In genomic region chr5:134092875-134093274, GRCh38 we compare ENCODE assay signal across 9 cellular contexts. TPM values are rescaled to one million over a fixed set of nuclear protein-coding genes. Genes with fewer than 3 reads are reported as not detected.
A peak's percentile ranks its signal among the peaks of the same experiment; 100 is the strongest.
DNase-seq lines count a peak whose midpoint lies in the region; ATAC-seq and TF ChIP-seq lines count a peak whose summit lies in the region.
"Had no signal": no experiment of that assay in that cellular context is flagged by ENCODE, and none has a peak within 500 bp of the region (broad histone marks: within the 10 kb centered on the region; RNA-seq: fewer than 3 reads in every experiment).

No MANE protein-coding gene starts in this region.

- H3K36me3 Mint-ChIP-seq in CD4-positive, alpha-beta memory T cell = peaks cover 0 to 6% of the 10 kb centered on the region in 2 donors
- H3K36me3 Mint-ChIP-seq in activated CD8-positive, alpha-beta T cell treated with anti-CD3 and anti-CD28 coated beads for 36 hours (ENCODE audit: low read depth) = no peaks in the 10 kb centered on the region
- no peaks in the 10 kb centered on the region for H3K36me3 Mint-ChIP-seq in Caco-2 (ENCODE audit: insufficient read depth, unreplicated experiment)

- peaks cover 58 to 86% (median 75%) of the 10 kb centered on the region in 4 donors for H3K4me1 Mint-ChIP-seq in CD4-positive, alpha-beta memory T cell
- peaks cover 80% of the 10 kb centered on the region for H3K4me1 Mint-ChIP-seq in activated CD8-positive, alpha-beta T cell treated with anti-CD3 and anti-CD28 coated beads for 36 hours (ENCODE audit: low read depth)
- H3K4me1 Mint-ChIP-seq in Caco-2 (ENCODE audit: low read depth, unreplicated experiment) = peaks cover 5% of the 10 kb centered on the region

- BruUV-seq in Caco-2 (replicated peaks; lab: Mats Ljungman, UMichigan) = no TSS peak

- H3K9me3 ChIP-seq in CD4-positive, alpha-beta memory T cell (ENCODE audit: control insufficient read depth in 1 of 2, low read length in 2 of 2) = no peaks in the 10 kb centered on the region
- H3K9me3 ChIP-seq in Caco-2 = no peaks in the 10 kb centered on the region

- peak; percentile 59 for ATAC-seq in activated CD8-positive, alpha-beta T cell treated with anti-CD3 and anti-CD28 coated beads for 36 hours
- ATAC-seq in HG02678 (IDR thresholded peaks at IDR 0.05; ENCODE audit: unreplicated experiment) (no peak), HG03159 (IDR thresholded peaks at IDR 0.05; ENCODE audit: unreplicated experiment) (no peak)

- no peaks in the 10 kb centered on the region for H3K27me3 ChIP-seq in CD4-positive, alpha-beta memory T cell (ENCODE audit: insufficient read depth, low read length)
- no peaks in the 10 kb centered on the region for H3K27me3 ChIP-seq in Caco-2 (replicated peaks; ENCODE audit: control insufficient read depth, insufficient read depth, low read length)

- TF ChIP-seq CTCF in activated CD8-positive, alpha-beta T cell treated with anti-CD3 and anti-CD28 coated beads for 36 hours (IDR thresholded peaks at IDR 0.05) = no peak
- no peak for TF ChIP-seq CTCF in Caco-2 (IDR thresholded peaks at IDR 0.05; ENCODE audit: insufficient read depth in 1 of 2, low read depth in 1 of 2, low read length in 1 of 2, severe bottlenecking in 1 of 2, unreplicated experiment in 1 of 2)

- H3K27ac ChIP-seq in CD4-positive, alpha-beta memory T cell (ENCODE audit: low read depth, low read length) = no peak overlapping the region

- H3K4me3 ChIP-seq in CD4-positive, alpha-beta memory T cell (ENCODE audit: low read length in 2 of 2) = no peak overlapping the region
- H3K4me3 ChIP-seq in Caco-2 (ENCODE audit: low read depth, low read length) = no peak overlapping the region
- H3K4me3 ChIP-seq: skin epidermis had no signal

- CTCF ChIA-PET in CD4-positive, alpha-beta memory T cell (lab: Charles Lee; ENCODE audit: partially characterized antibody) = interaction anchor here (2.3 kb wide), 1 partner anchor 53 kb away, joined by 12 read pairs; no protein-coding TSS in a partner anchor
- CTCF ChIA-PET in activated CD8-positive, alpha-beta T cell treated with anti-CD3 and anti-CD28 coated beads for 36 hours (lab: Charles Lee) = interaction anchor here (1.0 to 2.0 kb wide), 4 partner anchors 9 to 48 kb away, joined by 3 to 9 read pairs (median 6); no protein-coding TSS in a partner anchor
- CTCF ChIA-PET in Caco-2 (lab: Charles Lee) = no interaction called here

- H3K4me1 ChIP-seq in CD4-positive, alpha-beta memory T cell (ENCODE audit: insufficient read depth, low read length) = peaks cover 79% of the 10 kb centered on the region
- no peaks in the 10 kb centered on the region; the same call in 1 of the 2 replicates for H3K4me1 ChIP-seq in Caco-2

- POLR2A ChIA-PET in CD4-positive, alpha-beta memory T cell (lab: Charles Lee; ENCODE audit: partially characterized antibody) = interaction anchor here (6.1 kb wide), 1 partner anchor 18 kb away, joined by 58 read pairs; no protein-coding TSS in a partner anchor
- POLR2A ChIA-PET in activated CD8-positive, alpha-beta T cell treated with anti-CD3 and anti-CD28 coated beads for 36 hours (lab: Charles Lee) = interaction anchor here (1.1 to 1.5 kb wide), 2 partner anchors 9 to 12 kb away, joined by 3 to 6 read pairs; no protein-coding TSS in a partner anchor
- POLR2A ChIA-PET in Caco-2 (lab: Charles Lee) = no interaction called here

- H3K27ac Mint-ChIP-seq in CD4-positive, alpha-beta memory T cell = peak overlapping the region; percentile 72 to 94 (median 79)
- no peak overlapping the region for H3K27ac Mint-ChIP-seq in activated CD8-positive, alpha-beta T cell treated with anti-CD3 and anti-CD28 coated beads for 36 hours
- no peak overlapping the region for H3K27ac Mint-ChIP-seq in Caco-2 (ENCODE audit: unreplicated experiment)

- intact Hi-C loops in CD4-positive, alpha-beta memory T cell (cut with micrococcal nuclease) = no loop called here
- intact Hi-C loops in activated CD8-positive, alpha-beta T cell treated with anti-CD3 and anti-CD28 coated beads for 36 hours (cut with micrococcal nuclease) = no loop called here
- intact Hi-C loops in Caco-2 (cut with micrococcal nuclease; ENCODE audit: unreplicated experiment) = no loop called here

- H3K4me3 Mint-ChIP-seq in CD4-positive, alpha-beta memory T cell = peak overlapping the region in 7 of 8 donors; percentile 9 to 77 (median 57)
- H3K4me3 Mint-ChIP-seq in activated CD8-positive, alpha-beta T cell treated with anti-CD3 and anti-CD28 coated beads for 36 hours = no peak overlapping the region
- H3K4me3 Mint-ChIP-seq in Caco-2 (ENCODE audit: unreplicated experiment) = no peak overlapping the region

- peaks cover 0 to 2% (median 0%) of the 10 kb centered on the region in 8 donors for H3K9me3 Mint-ChIP-seq in CD4-positive, alpha-beta memory T cell
- H3K9me3 Mint-ChIP-seq in activated CD8-positive, alpha-beta T cell treated with anti-CD3 and anti-CD28 coated beads for 36 hours = no peaks in the 10 kb centered on the region
- H3K9me3 Mint-ChIP-seq in Caco-2 (ENCODE audit: unreplicated experiment) = no peaks in the 10 kb centered on the region

- no peaks in the 10 kb centered on the region for H3K36me3 ChIP-seq in CD4-positive, alpha-beta memory T cell (ENCODE audit: insufficient read depth, low read length)
- H3K36me3 ChIP-seq in Caco-2 (ENCODE audit: control insufficient read depth, insufficient read depth, low read length) = no peaks in the 10 kb centered on the region

- no peaks in the 10 kb centered on the region for H3K27me3 Mint-ChIP-seq in CD4-positive, alpha-beta memory T cell
- no peaks in the 10 kb centered on the region for H3K27me3 Mint-ChIP-seq in activated CD8-positive, alpha-beta T cell treated with anti-CD3 and anti-CD28 coated beads for 36 hours
- H3K27me3 Mint-ChIP-seq in Caco-2 (ENCODE audit: insufficient read depth, unreplicated experiment) = no peaks in the 10 kb centered on the region

- no peak for DNase-seq in CD4-positive, alpha-beta memory T cell
- peak; percentile 74 for DNase-seq in HPDE6-E6E7 (ENCODE audit: extremely low spot score)
- no peak for DNase-seq in activated CD8-positive, alpha-beta T cell treated with anti-CD3 and anti-CD28 coated beads for 36 hours
- DNase-seq in kidney tubule cell (ENCODE audit: low spot score) = peak; percentile 82
- DNase-seq in Caco-2 = no peak
- DNase-seq: activated effector memory CD4-positive, alpha-beta T cell treated with anti-CD3 and anti-CD28 coated beads, Interleukin-2, amount 50 U/mL, for 16 hours had no signal

RNA-seq across cellular contexts. Expression of gene TCF7, which starts 21.6 kb away (rescaled TPM):
- 100 to 1,000 TPM; 770 to 841 TPM for total RNA-seq in CD4-positive, alpha-beta memory T cell
- 100 to 1,000 TPM; 102 to 474 TPM for polyA plus RNA-seq in CD4-positive, alpha-beta memory T cell
- total RNA-seq in activated CD8-positive, alpha-beta T cell treated with anti-CD3 and anti-CD28 coated beads for 36 hours = 10 to 100 TPM; 47.4 to 50.3 TPM
- 36.2 and 36.5 TPM in 2 replicates for total RNA-seq in Caco-2 (2022)

Comparison
In these comparisons a context has a peak if more than half of its experiments do, and no peak if none do; other contexts are left out.
1. DNase-seq: peak in HPDE6-E6E7 (single experiment) and kidney tubule cell (single experiment); none in CD4-positive, alpha-beta memory T cell (0 of 5), activated CD8-positive, alpha-beta T cell treated with anti-CD3 and anti-CD28 coated beads for 36 hours (single experiment) and Caco-2 (0 of 2).
2. H3K27ac Mint-ChIP-seq: peak in CD4-positive, alpha-beta memory T cell (7 of 7); none in activated CD8-positive, alpha-beta T cell treated with anti-CD3 and anti-CD28 coated beads for 36 hours (single experiment) and Caco-2 (single experiment).
3. H3K4me3 Mint-ChIP-seq: peak in CD4-positive, alpha-beta memory T cell (7 of 8); none in activated CD8-positive, alpha-beta T cell treated with anti-CD3 and anti-CD28 coated beads for 36 hours (single experiment) and Caco-2 (single experiment).
4. RNA of gene TCF7, which starts 21.6 kb away (total RNA-seq): 770 to 841 TPM in CD4-positive, alpha-beta memory T cell; 47.4 to 50.3 TPM in activated CD8-positive, alpha-beta T cell treated with anti-CD3 and anti-CD28 coated beads for 36 hours and 36.2 to 36.5 TPM in Caco-2; every median in the first group is over 10 times any median in the second.